Comparison of ENCODE assay signal across 15 cellular contexts in genomic region chr14:103699901-103700752, GRCh38. TPM values are rescaled to one million over a fixed set of nuclear protein-coding genes. Genes with fewer than 3 reads are reported as not detected.
DNase-seq lines count a peak whose midpoint lies in the region; ATAC-seq and TF ChIP-seq lines count a peak whose summit lies in the region.
"Had no signal": no experiment of that assay in that cellular context is flagged by ENCODE, and none has a peak within 500 bp of the region (broad histone marks: within the 10 kb centered on the region; RNA-seq: fewer than 3 reads in every experiment).

No MANE protein-coding gene starts in this region.

- TF ChIP-seq CTCF in endodermal cell (conservative IDR thresholded peaks at IDR 0.05) (no peak), WTC11 (IDR thresholded peaks at IDR 0.05) (no peak)

- no peak overlapping the region for H3K9ac ChIP-seq in endodermal cell (ENCODE audit: extremely low read depth, low read length, poor library complexity, severe bottlenecking)

- H3K4me3 Mint-ChIP-seq in stimulated activated naive CD8-positive, alpha-beta T cell treated with anti-CD3 and anti-CD28 coated beads, Interleukin-15, Interleukin-2, amounts not matched to agents 100 ng/mL and 50 ng/mL, for 24 hours, result no peak overlapping the region
- H3K4me3 Mint-ChIP-seq in endodermal cell, result no peak overlapping the region
- no peak overlapping the region for H3K4me3 Mint-ChIP-seq in WTC11
- H3K4me3 Mint-ChIP-seq: activated B cell treated with CpG ODN at 0.5 μM for 24 hours had no signal

- CTCF ChIA-PET in WTC11 (lab: Charles Lee), result interaction anchor here (0.5 to 1.4 kb wide), 3 partner anchors 20 to 182 kb away, joined by 3 read pairs; no protein-coding TSS in a partner anchor

- no peaks in the 10 kb centered on the region for H3K4me1 ChIP-seq in endodermal cell (ENCODE audit: control insufficient read depth, insufficient read depth, low read length)
- no peaks in the 10 kb centered on the region for H3K4me1 ChIP-seq in aorta (ENCODE audit: control insufficient read depth in 1 of 2, insufficient read depth in 2 of 2, low read length in 2 of 2)

- H3K9me3 ChIP-seq in endodermal cell (ENCODE audit: control insufficient read depth, low read length) (no peaks in the 10 kb centered on the region), aorta (ENCODE audit: control insufficient read depth, low read length) (no peaks in the 10 kb centered on the region)
- H3K9me3 ChIP-seq: uterus had no signal

- no peaks in the 10 kb centered on the region for H3K27me3 ChIP-seq in endodermal cell (ENCODE audit: control insufficient read depth, insufficient read depth, low read length, poor library complexity, severe bottlenecking)
- no peaks in the 10 kb centered on the region for H3K27me3 ChIP-seq in aorta (ENCODE audit: control insufficient read depth in 1 of 2, insufficient read depth in 2 of 2, low read length in 1 of 2)
- H3K27me3 ChIP-seq: uterus had no signal

- H3K27ac Mint-ChIP-seq in stimulated activated naive CD8-positive, alpha-beta T cell treated with anti-CD3 and anti-CD28 coated beads, Interleukin-15, Interleukin-2, amounts not matched to agents 100 ng/mL and 50 ng/mL, for 24 hours, result peak overlapping the region; percentile 49
- H3K27ac Mint-ChIP-seq in endodermal cell (peak overlapping the region; percentile 58), WTC11 (no peak overlapping the region)
- H3K27ac Mint-ChIP-seq: activated B cell treated with CpG ODN at 0.5 μM for 24 hours had no signal

- H3K4me3 ChIP-seq in endodermal cell (ENCODE audit: low read length) (no peak overlapping the region), aorta (ENCODE audit: low read length in 2 of 2) (no peak overlapping the region)
- H3K4me3 ChIP-seq: uterus had no signal

- H3K4me1 Mint-ChIP-seq in stimulated activated naive CD8-positive, alpha-beta T cell treated with anti-CD3 and anti-CD28 coated beads, Interleukin-15, Interleukin-2, amounts not matched to agents 100 ng/mL and 50 ng/mL, for 24 hours (ENCODE audit: low read depth), result peaks cover 5% of the 10 kb centered on the region
- H3K4me1 Mint-ChIP-seq in endodermal cell, result peaks cover 2% of the 10 kb centered on the region
- H3K4me1 Mint-ChIP-seq in WTC11, result peaks cover 16% of the 10 kb centered on the region

- H3K27ac ChIP-seq in endodermal cell (ENCODE audit: low read depth, low read length) (peak overlapping the region; percentile 66), aorta (ENCODE audit: low read depth in 1 of 2, low read length in 2 of 2) (no peak overlapping the region)
- H3K27ac ChIP-seq: uterus had no signal

- ATAC-seq in stimulated activated naive CD8-positive, alpha-beta T cell treated with anti-CD3 and anti-CD28 coated beads, Interleukin-15, Interleukin-2, amounts not matched to agents 100 U/mL and 50 U/mL, for 24 hours, result no peak
- ATAC-seq in aorta (ENCODE audit: low FRiP score), result peak; percentile 3
- no peak for ATAC-seq in HG02642 (IDR thresholded peaks at IDR 0.05; ENCODE audit: poor library complexity, unreplicated experiment)
- ATAC-seq in WTC11, result no peak

- 92 to 93% methylated on average over 18 to 25 of the region's 25 CpGs for WGBS in endodermal cell (ENCODE audit: insufficient coverage in 1 of 2, insufficient read length in 1 of 2), 2 experiments
- WGBS in aorta, 2 donors, result 32 to 41% methylated on average over 24 to 25 of the region's 25 CpGs

- POLR2A ChIA-PET in WTC11 (lab: Charles Lee), result interaction anchor here (1.5 kb wide), 1 partner anchor 15 kb away, joined by 3 read pairs; the partner anchor contains the start of genes XRCC3 and ZFYVE21

- peaks cover 33% of the 10 kb centered on the region for H3K36me3 Mint-ChIP-seq in stimulated activated naive CD8-positive, alpha-beta T cell treated with anti-CD3 and anti-CD28 coated beads, Interleukin-15, Interleukin-2, amounts not matched to agents 100 ng/mL and 50 ng/mL, for 24 hours (ENCODE audit: low read depth)
- peaks cover 40% of the 10 kb centered on the region for H3K36me3 Mint-ChIP-seq in endodermal cell (ENCODE audit: low read depth)
- peaks cover 22% of the 10 kb centered on the region for H3K36me3 Mint-ChIP-seq in WTC11

- no peaks in the 10 kb centered on the region for H3K27me3 Mint-ChIP-seq in stimulated activated naive CD8-positive, alpha-beta T cell treated with anti-CD3 and anti-CD28 coated beads, Interleukin-15, Interleukin-2, amounts not matched to agents 100 ng/mL and 50 ng/mL, for 24 hours
- H3K27me3 Mint-ChIP-seq in endodermal cell (ENCODE audit: insufficient read depth) (no peaks in the 10 kb centered on the region), WTC11 (ENCODE audit: low read depth) (no peaks in the 10 kb centered on the region; the same call in 1 of the 2 replicates)
- H3K27me3 Mint-ChIP-seq: activated B cell treated with CpG ODN at 0.5 μM for 24 hours had no signal

- no peaks in the 10 kb centered on the region for H3K9me3 Mint-ChIP-seq in stimulated activated naive CD8-positive, alpha-beta T cell treated with anti-CD3 and anti-CD28 coated beads, Interleukin-15, Interleukin-2, amounts not matched to agents 100 ng/mL and 50 ng/mL, for 24 hours
- no peaks in the 10 kb centered on the region for H3K9me3 Mint-ChIP-seq in endodermal cell
- H3K9me3 Mint-ChIP-seq in WTC11, result no peaks in the 10 kb centered on the region
- H3K9me3 Mint-ChIP-seq: activated B cell treated with CpG ODN at 0.5 μM for 24 hours had no signal

- intact Hi-C loops in aorta (cut with DNase I), result no loop called here

- no peak for DNase-seq in stimulated activated naive CD8-positive, alpha-beta T cell treated with anti-CD3 and anti-CD28 coated beads, Interleukin-15, Interleukin-2, amounts not matched to agents 100 U/mL and 50 U/mL, for 24 hours
- DNase-seq in endodermal cell (no peak), myocyte (ENCODE audit: low read depth) (peak; percentile 68), aorta (peak; percentile 48 to 78), NCI-H1436 treated with DMSO at 0.1 percent for 48 hours (lab: John Stamatoyannopoulos, UW) (no peak), WTC11 (ENCODE audit: low spot score) (no peak)
- DNase-seq: activated B cell treated with CpG ODN at 0.5 μM for 24 hours; activated T-cell treated with anti-CD3 and anti-CD28 coated beads, Interleukin-2, amount 50 U/mL, for 48 hours; cerebellar nuclear complex; GF-D8; mammary epithelial cell; NCI-H510A treated with DMSO at 0.1 percent for 48 hours; uterus had no signal

- H3K36me3 ChIP-seq in endodermal cell (ENCODE audit: control insufficient read depth, insufficient read depth, low read length) (peaks cover 71% of the 10 kb centered on the region), aorta (ENCODE audit: control insufficient read depth in 1 of 2, insufficient read depth in 2 of 2, low read length in 1 of 2) (peaks cover 0 to 3% of the 10 kb centered on the region in 2 donors)
- H3K36me3 ChIP-seq: uterus had no signal

TF ChIP-seq in WTC11, 78 proteins besides CTCF, POLR2A, EP300 and RAD21 (continues in another document):
- TF ChIP-seq NFYB (CRISPR knock-in tag; conservative IDR thresholded peaks at IDR 0.05; ENCODE audit: low read depth), result no peak
- no peak for TF ChIP-seq MAX (CRISPR knock-in tag; IDR thresholded peaks at IDR 0.05)
- no peak for TF ChIP-seq E2F5 (CRISPR knock-in tag; IDR thresholded peaks at IDR 0.05)
- TF ChIP-seq SMAD3 (CRISPR knock-in tag; IDR thresholded peaks at IDR 0.05; ENCODE audit: borderline replicate concordance), result no peak
- TF ChIP-seq IRF1 (CRISPR knock-in tag; IDR thresholded peaks at IDR 0.05), result no peak
- no peak for TF ChIP-seq E2F4 (CRISPR knock-in tag; IDR thresholded peaks at IDR 0.05; ENCODE audit: borderline replicate concordance, low read depth)
- no peak for TF ChIP-seq NR2C2 (CRISPR knock-in tag; IDR thresholded peaks at IDR 0.05)
- TF ChIP-seq TCF7 (CRISPR knock-in tag; IDR thresholded peaks at IDR 0.05; ENCODE audit: low read depth), result no peak
- TF ChIP-seq TP53 (CRISPR knock-in tag; IDR thresholded peaks at IDR 0.05), result no peak
- no peak for TF ChIP-seq TEAD1 (CRISPR knock-in tag; IDR thresholded peaks at IDR 0.05)
- no peak for TF ChIP-seq SP1 (CRISPR knock-in tag; conservative IDR thresholded peaks at IDR 0.05)

RNA-seq across cellular contexts. Expression of gene XRCC3, which starts 15.1 kb away (rescaled TPM):
- total RNA-seq in endodermal cell (10 to 100 TPM; 39.2 to 42.6 TPM), myocyte (5.5 and 7.0 TPM in 2 replicates), aorta (1 to 10 TPM; 5.2 to 5.3 TPM), WTC11 (2021) (46.7 to 51.4 TPM (median 50.5 TPM) in 3 replicates)
- polyA plus RNA-seq in endodermal cell (2013, experiment 1 of 2), result 22.5 TPM
- 24.3 TPM for polyA plus RNA-seq in endodermal cell (2013, experiment 2 of 2)
- 7.6 TPM for polyA plus RNA-seq in myocyte (2012)
- 1 to 10 TPM; 1.0 to 8.6 TPM for polyA plus RNA-seq in aorta

RNA-seq across cellular contexts. Expression of gene ZFYVE21, which starts 15.5 kb away (rescaled TPM):
- total RNA-seq in endodermal cell, result 10 to 100 TPM; 42.5 to 55.6 TPM
- 42.1 TPM for polyA plus RNA-seq in endodermal cell (2013, experiment 1 of 2)
- 40.3 TPM for polyA plus RNA-seq in endodermal cell (2013, experiment 2 of 2)
- total RNA-seq in myocyte, result 48.2 and 50.1 TPM in 2 replicates
- polyA plus RNA-seq in myocyte (2012), result 72.0 TPM
- total RNA-seq in aorta, result 10 to 100 TPM; 69.0 to 74.8 TPM
- polyA plus RNA-seq in aorta, result 100 to 1,000 TPM; 100 to 110 TPM
- total RNA-seq in WTC11 (2021), result 59.7 to 69.2 TPM (median 65.1 TPM) in 3 replicates

Comparison
In these comparisons a context has a peak if more than half of its experiments do, and no peak if none do; other contexts are left out.
1. DNase-seq: peak in myocyte (single experiment) and aorta (2 of 2); none in stimulated activated naive CD8-positive, alpha-beta T cell treated with anti-CD3 and anti-CD28 coated beads, Interleukin-15, Interleukin-2, amounts not matched to agents 100 U/mL and 50 U/mL, for 24 hours (single experiment), endodermal cell (single experiment), NCI-H1436 treated with DMSO at 0.1 percent for 48 hours (single experiment) and WTC11 (single experiment).